ENCODE assay signal across 22 cellular contexts in genomic region chr9:104247899-104248460, GRCh38.
DNase-seq lines count a peak whose midpoint lies in the region; ATAC-seq and TF ChIP-seq lines count a peak whose summit lies in the region.
"Had no signal": no experiment of that assay in that cellular context is flagged by ENCODE, and none has a peak within 500 bp of the region (broad histone marks: within the 10 kb centered on the region; RNA-seq: fewer than 3 reads in every experiment).

No MANE protein-coding gene starts in this region.

- H3K4me2 ChIP-seq in smooth muscle cell: no peak overlapping the region

- peak; percentile 52 for ATAC-seq in HG03442 (IDR thresholded peaks at IDR 0.05; ENCODE audit: unreplicated experiment)
- ATAC-seq in GM21515 (IDR thresholded peaks at IDR 0.05; ENCODE audit: unreplicated experiment): no peak
- ATAC-seq in GM21381 (IDR thresholded peaks at IDR 0.05; ENCODE audit: unreplicated experiment): no peak
- ATAC-seq: Right ventricle myocardium inferior had no signal

- no peak for TF ChIP-seq POLR2A in spleen (IDR thresholded peaks at IDR 0.05)

- WGBS in smooth muscle cell (ENCODE audit: low lambda C conversion rate): 51% methylated on average over 3 of the region's 3 CpGs
- 71 to 80% (median 74%) methylated on average over 3 of the region's 3 CpGs for WGBS in spleen, 5 donors

- intact Hi-C loops in spleen (cut with DNase I; ENCODE audit: low total_unique reads): no loop called here

- no peaks in the 10 kb centered on the region for H4K20me1 ChIP-seq in smooth muscle cell (ENCODE audit: low read depth)

- H3K9me3 ChIP-seq in smooth muscle cell (replicated peaks; ENCODE audit: low read depth): no peaks in the 10 kb centered on the region
- H3K9me3 ChIP-seq in spleen: peaks cover 0 to 11% (median 4%) of the 10 kb centered on the region in 8 donors

- H3K4me3 ChIP-seq in smooth muscle cell (no peak overlapping the region), spleen (no peak overlapping the region)

- peak; percentile 12 for DNase-seq in EL
- peak; percentile 34 for DNase-seq in amniotic epithelial cell (ENCODE audit: low read depth)
- no peak for DNase-seq in smooth muscle cell (lab: John Stamatoyannopoulos, UW; ENCODE audit: unreplicated experiment)
- no peak for DNase-seq in spleen
- DNase-seq: ACHN; activated CD4-positive, alpha-beta T cell treated with anti-CD3 and anti-CD28 coated beads, Interleukin-2, amount 50 U/mL, for 4 hours; activated CD4-positive, CD25-positive, alpha-beta regulatory T cell; activated CD8-positive, alpha-beta memory T cell treated with anti-CD3 and anti-CD28 coated beads, Interleukin-2, amount 50 U/mL, for 4 hours; Calu3; H7; mesenchymal stem cell; NCI-H1105; NCI-H2029; NCI-H226; NCI-H82; SW 1271; T1000 had no signal

- no peaks in the 10 kb centered on the region for H3K79me2 ChIP-seq in smooth muscle cell (ENCODE audit: low read depth)

- no peak overlapping the region for H3K9ac ChIP-seq in smooth muscle cell (ENCODE audit: low read depth)

- no peaks in the 10 kb centered on the region for H3K27me3 ChIP-seq in smooth muscle cell (ENCODE audit: low read depth)
- H3K27me3 ChIP-seq in spleen (replicated peaks in 1 of 7): no peaks in the 10 kb centered on the region

- H3K36me3 ChIP-seq in smooth muscle cell (ENCODE audit: low read depth) (no peaks in the 10 kb centered on the region), spleen (no peaks in the 10 kb centered on the region)

- H3F3A ChIP-seq in smooth muscle cell (ENCODE audit: low read depth): no peaks in the 10 kb centered on the region

- TF ChIP-seq CTCF in smooth muscle cell (IDR thresholded peaks at IDR 0.05; ENCODE audit: borderline replicate concordance, insufficient read depth, poor library complexity, severe bottlenecking) (no peak), spleen (IDR thresholded peaks at IDR 0.05 in 8 of 11, conservative IDR thresholded peaks at IDR 0.05 in 3 of 11) (no peak)

- H3K27ac ChIP-seq in smooth muscle cell (ENCODE audit: low read depth) (peak overlapping the region; percentile 28), spleen (no peak overlapping the region)
- H3K27ac ChIP-seq: C4-2B had no signal

- H2AFZ ChIP-seq in smooth muscle cell (ENCODE audit: low read depth): peak overlapping the region; percentile 35

- no peaks in the 10 kb centered on the region for H3K4me1 ChIP-seq in smooth muscle cell (ENCODE audit: low read depth)
- no peaks in the 10 kb centered on the region for H3K4me1 ChIP-seq in spleen

Comparison
In these comparisons a context has a peak if more than half of its experiments do, and no peak if none do; other contexts are left out.
1. DNase-seq: peak in EL (single experiment) and amniotic epithelial cell (single experiment); none in smooth muscle cell (single experiment) and spleen (single experiment).